12 cellular contexts compared by ENCODE assay signal in the genomic region with DNA sequence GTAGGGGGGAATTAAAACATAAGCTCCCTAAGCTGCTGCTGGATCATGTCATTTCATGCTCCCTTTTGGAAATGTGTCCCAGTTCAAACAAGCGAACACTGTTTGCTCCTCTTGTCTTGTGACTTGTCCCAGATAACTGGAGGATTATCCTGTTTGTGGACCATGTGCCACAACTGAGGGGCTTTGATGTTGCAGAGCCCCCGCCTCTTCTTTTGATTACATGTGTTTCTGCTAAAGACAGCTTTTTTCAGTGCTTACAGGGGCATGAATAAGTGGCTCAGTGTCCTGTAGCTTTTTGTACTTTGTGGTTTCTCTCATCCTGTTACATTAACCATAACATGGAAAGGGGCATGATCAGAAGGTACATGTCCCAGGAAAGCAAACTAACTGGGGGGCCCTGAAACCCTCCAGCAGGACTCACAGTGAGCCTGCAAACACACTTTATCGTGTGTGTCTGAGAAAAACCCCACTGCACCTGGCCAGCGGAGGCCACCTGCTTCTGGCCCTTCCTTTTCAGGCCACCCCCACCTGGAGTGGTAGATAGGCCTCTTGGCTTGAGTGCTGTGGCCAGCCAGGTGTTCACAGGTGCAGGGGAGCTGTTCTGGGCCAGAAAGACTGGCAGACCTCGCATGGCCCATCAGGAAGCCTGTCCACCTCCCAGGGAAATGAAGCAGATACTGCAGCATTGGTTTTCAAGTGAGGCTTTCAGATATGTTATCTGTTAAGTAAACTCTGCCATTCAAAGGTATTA.
DNase-seq lines count a peak whose midpoint lies in the region; ATAC-seq and TF ChIP-seq lines count a peak whose summit lies in the region.
"Had no signal": no experiment of that assay in that cellular context is flagged by ENCODE, and none has a peak within 500 bp of the region (broad histone marks: within the 10 kb centered on the region; RNA-seq: fewer than 3 reads in every experiment).

No MANE protein-coding gene starts in this region.

- peak; percentile 73 for DNase-seq in DMS79 (lab: John Stamatoyannopoulos, UW)
- DNase-seq in NCI-H748 (lab: John Stamatoyannopoulos, UW; ENCODE audit: unreplicated experiment), result peak; percentile 95
- no peak for DNase-seq in left ventricle myocardium inferior
- no peak for DNase-seq in sigmoid colon
- DNase-seq in NCI-H446 treated with DMSO at 0.1 percent for 48 hours (lab: John Stamatoyannopoulos, UW), result no peak
- DNase-seq in ovary, result no peak
- DNase-seq: effector CD4-positive, alpha-beta T cell; kidney; stimulated activated CD4-positive, alpha-beta T cell treated with anti-CD3 and anti-CD28 coated beads, Interleukin-2, amount 100 ng/mL, for 48 hours; T-helper 1 cell had no signal

- H3K36me3 ChIP-seq in left ventricle myocardium inferior, result peaks cover 7% of the 10 kb centered on the region
- no peaks in the 10 kb centered on the region for H3K36me3 ChIP-seq in sigmoid colon
- no peaks in the 10 kb centered on the region for H3K36me3 ChIP-seq in ovary

- H3K9me3 ChIP-seq in left ventricle myocardium inferior (replicated peaks) (no peaks in the 10 kb centered on the region), sigmoid colon (no peaks in the 10 kb centered on the region), ovary (no peaks in the 10 kb centered on the region)

- WGBS in sigmoid colon, 2 donors, result 41 to 61% methylated on average over 5 of the region's 5 CpGs
- 91 to 94% (median 93%) methylated on average over 5 of the region's 5 CpGs for WGBS in ovary, 3 donors

- TF ChIP-seq CTCF in left ventricle myocardium inferior (IDR thresholded peaks at IDR 0.05; ENCODE audit: borderline replicate concordance), result no peak
- TF ChIP-seq CTCF in sigmoid colon (IDR thresholded peaks at IDR 0.05), result no peak
- no peak for TF ChIP-seq CTCF in ovary (IDR thresholded peaks at IDR 0.05)

- peak overlapping the region; percentile 84 for H3K27ac ChIP-seq in left ventricle myocardium inferior (replicated peaks)
- peak overlapping the region; percentile 65 to 99 (median 86) for H3K27ac ChIP-seq in sigmoid colon
- no peak overlapping the region for H3K27ac ChIP-seq in ovary

- intact Hi-C loops in left ventricle myocardium inferior (cut with micrococcal nuclease), result no loop called here
- intact Hi-C loops in sigmoid colon (cut with DNase I), result no loop called here
- intact Hi-C loops in ovary (cut with DNase I), result no loop called here

- ATAC-seq in HG03175 (IDR thresholded peaks at IDR 0.05; ENCODE audit: unreplicated experiment) (no peak), GM19328 (IDR thresholded peaks at IDR 0.05; ENCODE audit: unreplicated experiment) (no peak)

- H3K4me1 ChIP-seq in left ventricle myocardium inferior, result peaks cover 100% of the 10 kb centered on the region
- peaks cover 0 to 100% (median 92%) of the 10 kb centered on the region in 4 donors for H3K4me1 ChIP-seq in sigmoid colon
- H3K4me1 ChIP-seq in ovary (ENCODE audit: insufficient read depth), result peaks cover 20% of the 10 kb centered on the region

- no peaks in the 10 kb centered on the region for H3K27me3 ChIP-seq in left ventricle myocardium inferior (ENCODE audit: low read depth)
- H3K27me3 ChIP-seq in sigmoid colon, result no peaks in the 10 kb centered on the region
- no peaks in the 10 kb centered on the region for H3K27me3 ChIP-seq in ovary

- peak overlapping the region; percentile 38 for H3K4me3 ChIP-seq in left ventricle myocardium inferior
- no peak overlapping the region for H3K4me3 ChIP-seq in sigmoid colon
- H3K4me3 ChIP-seq in ovary, result no peak overlapping the region

- TF ChIP-seq EP300 in sigmoid colon (IDR thresholded peaks at IDR 0.05) (no peak), ovary (IDR thresholded peaks at IDR 0.05) (no peak)

- TF ChIP-seq POLR2A in sigmoid colon (IDR thresholded peaks at IDR 0.05), result no peak
- no peak for TF ChIP-seq POLR2A in ovary (IDR thresholded peaks at IDR 0.05)

Comparison
In these comparisons a context has a peak if more than half of its experiments do, and no peak if none do; other contexts are left out.
1. DNase-seq: peak in DMS79 (single experiment) and NCI-H748 (single experiment); none in left ventricle myocardium inferior (single experiment), sigmoid colon (single experiment), NCI-H446 treated with DMSO at 0.1 percent for 48 hours (single experiment) and ovary (0 of 5).
2. H3K27ac ChIP-seq: peak in left ventricle myocardium inferior (single experiment) and sigmoid colon (4 of 4); none in ovary (0 of 2).